ENCODE assay signal across 8 cellular contexts in genomic region chr6:31680226-31680840, GRCh38. TPM values are rescaled to one million over a fixed set of nuclear protein-coding genes. Genes with fewer than 3 reads are reported as not detected.
DNase-seq lines count a peak whose midpoint lies in the region; ATAC-seq, FAIRE-seq and TF ChIP-seq lines count a peak whose summit lies in the region.

No MANE protein-coding gene starts in this region.

- H3K36me3 Mint-ChIP-seq in central memory CD8-positive, alpha-beta T cell (ENCODE audit: insufficient read depth), result peaks cover 5% of the 10 kb centered on the region
- H3K36me3 Mint-ChIP-seq in natural killer cell, result no peaks in the 10 kb centered on the region

- CTCF ChIA-PET in A549 (lab: Yijun Ruan, JAX), result interaction anchor here (0.8 to 2.7 kb wide), 8 partner anchors 9 to 210 kb away, joined by 3 to 11 read pairs (median 4); partner anchors contain the start of gene VARS1

- H3K27me3 ChIP-seq in HUES64 (ENCODE audit: insufficient read depth, low read length), result peaks cover 20% of the 10 kb centered on the region

- no peak overlapping the region for H3K4me3 ChIP-seq in A549
- H3K4me3 ChIP-seq in HUES64 (ENCODE audit: low read length), result peak overlapping the region; percentile 60; the same call in 1 of the 2 replicates

- intact Hi-C loops in natural killer cell (cut with micrococcal nuclease), result loop anchor here (1.0 to 5.0 kb wide), 2 partner anchors 57 to 150 kb away; partner anchors contain the start of gene CLIC1

- H3K9me3 ChIP-seq in A549 (no peaks in the 10 kb centered on the region), HUES64 (ENCODE audit: insufficient read depth, low read depth, low read length) (no peaks in the 10 kb centered on the region)

- H3K27me3 Mint-ChIP-seq in central memory CD8-positive, alpha-beta T cell, result no peaks in the 10 kb centered on the region
- peaks cover 0 to 3% of the 10 kb centered on the region in 2 donors for H3K27me3 Mint-ChIP-seq in natural killer cell (ENCODE audit: low read depth in 2 of 2)

- H3K9ac ChIP-seq in HUES64 (ENCODE audit: low read depth, low read length), result no peak overlapping the region

- peak overlapping the region; percentile 88 for H3K4me3 Mint-ChIP-seq in central memory CD8-positive, alpha-beta T cell
- H3K4me3 Mint-ChIP-seq in natural killer cell, result peak overlapping the region; percentile 93

- TF ChIP-seq POLR2A in A549 (IDR thresholded peaks at IDR 0.05; ENCODE audit: low read length), result no peak

- POLR2A ChIA-PET in A549 (lab: Yijun Ruan, JAX), result no interaction called here

- peak overlapping the region; percentile 86 for H3K27ac Mint-ChIP-seq in central memory CD8-positive, alpha-beta T cell (ENCODE audit: low read depth)
- H3K27ac Mint-ChIP-seq in natural killer cell, result peak overlapping the region; percentile 78 to 79

- no peaks in the 10 kb centered on the region for H3K36me3 ChIP-seq in HUES64 (ENCODE audit: insufficient read depth, low read length)

- H3K4me2 ChIP-seq in A549, result peak overlapping the region; percentile 59

- FAIRE-seq in A549 (lab: Jason Lieb, UNC), result no peak

- H3K4me1 ChIP-seq in A549, result peaks cover 8% of the 10 kb centered on the region; the same call in 1 of the 3 replicates
- H3K4me1 ChIP-seq in HUES64 (ENCODE audit: insufficient read depth, low read length), result no peaks in the 10 kb centered on the region

- 33% methylated on average over 6 of the region's 6 CpGs for WGBS in A549 (ENCODE audit: missing lambda C conversion rate)
- 45% methylated on average over 6 of the region's 6 CpGs for WGBS in HUES64

- DNase-seq in A549 (ENCODE audit: low read depth in 1 of 2, low spot score in 1 of 2) (no peak), natural killer cell (no peak), ureter (ENCODE audit: low spot score) (no peak), EL (no peak)
- DNase-seq in central memory CD8-positive, alpha-beta T cell (ENCODE audit: low spot score in 2 of 2), result no peak

- TF ChIP-seq EP300 in A549 (IDR thresholded peaks at IDR 0.05), result no peak

- no peaks in the 10 kb centered on the region for H3K9me3 Mint-ChIP-seq in central memory CD8-positive, alpha-beta T cell
- H3K9me3 Mint-ChIP-seq in natural killer cell, result no peaks in the 10 kb centered on the region

- H3K27ac ChIP-seq in A549 (peak overlapping the region in 1 of 2 experiments; percentile 67; a peak in 2 of 6 replicates), HUES64 (ENCODE audit: low read depth, low read length) (no peak overlapping the region)

- no peak for TF ChIP-seq RAD21 in A549 (conservative IDR thresholded peaks at IDR 0.05 in 1 of 2, IDR thresholded peaks at IDR 0.05 in 1 of 2)

- H3K4me1 Mint-ChIP-seq in central memory CD8-positive, alpha-beta T cell, result peaks cover 23% of the 10 kb centered on the region
- H3K4me1 Mint-ChIP-seq in natural killer cell, result peaks cover 19 to 23% of the 10 kb centered on the region in 2 donors

- no peak for TF ChIP-seq CTCF in A549 (IDR thresholded peaks at IDR 0.05)
- TF ChIP-seq CTCF in natural killer cell (IDR thresholded peaks at IDR 0.05), result no peak

- ATAC-seq in A549 (peak; percentile 12 to 57; a peak in 3 of 6 replicates), natural killer cell (peak; percentile 36 to 50 (median 49)), GM18502 (IDR thresholded peaks at IDR 0.05; ENCODE audit: poor library complexity, unreplicated experiment) (no peak), GM18520 (IDR thresholded peaks at IDR 0.05; ENCODE audit: unreplicated experiment) (no peak)
- peak; percentile 45 for ATAC-seq in central memory CD8-positive, alpha-beta T cell (replicated peaks; ENCODE audit: extremely low read depth, poor library complexity, severe bottlenecking)

TF ChIP-seq in A549, 52 proteins besides CTCF, POLR2A, EP300 and RAD21:
- TF ChIP-seq FOSB (CRISPR knock-in tag; IDR thresholded peaks at IDR 0.05) (no peak), REST (IDR thresholded peaks at IDR 0.05) (no peak), TFCP2L1 (CRISPR knock-in tag; IDR thresholded peaks at IDR 0.05) (no peak)

RNA-seq across cellular contexts. Expression of gene LY6G5C, which starts 0.5 kb away (rescaled TPM):
- polyA plus RNA-seq in A549 (2011; rRNA removed) (1.2 and 1.6 TPM in 2 replicates), A549 (2017; fragmentation: RNase III; extraction: RNeasy Plus Mini Kit Qiagen cat#74134 plus additional on column Dnase treatment) (1.5 to 1.9 TPM (median 1.6 TPM) in 3 replicates)
- 0.85 and 1.6 TPM in 2 replicates for polyA plus RNA-seq in A549 (2012; cell fraction: cytosol; rRNA removed)
- polyA plus RNA-seq in A549 (2012; cell fraction: nucleus; rRNA removed), result 2.3 and 4.3 TPM in 2 replicates
- 0.25 and 0.49 TPM in 2 replicates for polyA minus RNA-seq in A549 (2011; rRNA and poly(A)+ RNA removed)
- polyA plus RNA-seq in HUES64 (2013, experiment 1 of 2), result 0.70 TPM
- polyA plus RNA-seq in HUES64 (2013, experiment 2 of 2), result 1.1 TPM
- total RNA-seq in natural killer cell (1 to 10 TPM; 2.0 to 7.9 (median 2.7) TPM), ureter (3.0 TPM)

RNA-seq across cellular contexts. Expression of gene LY6G5B, which starts 10.6 kb away (rescaled TPM):
- polyA plus RNA-seq in A549 (2011; rRNA removed), result 5.9 and 6.7 TPM in 2 replicates
- 2.6 and 3.0 TPM in 2 replicates for polyA plus RNA-seq in A549 (2012; cell fraction: cytosol; rRNA removed)
- polyA plus RNA-seq in A549 (2012; cell fraction: nucleus; rRNA removed), result 35.0 and 49.2 TPM in 2 replicates
- 9.0 to 12.3 TPM (median 9.9 TPM) in 3 replicates for polyA plus RNA-seq in A549 (2017; fragmentation: RNase III; extraction: RNeasy Plus Mini Kit Qiagen cat#74134 plus additional on column Dnase treatment)
- 3.3 and 3.5 TPM in 2 replicates for polyA minus RNA-seq in A549 (2011; rRNA and poly(A)+ RNA removed)
- 8.7 TPM for polyA plus RNA-seq in HUES64 (2013, experiment 1 of 2)
- polyA plus RNA-seq in HUES64 (2013, experiment 2 of 2), result 6.3 TPM
- total RNA-seq in natural killer cell, result 10 to 100 TPM; 39.9 to 50.0 (median 46.0) TPM
- total RNA-seq in ureter, result 20.6 TPM

RNA-seq across cellular contexts. Expression of gene CSNK2B, which starts 14.5 kb away (rescaled TPM):
- polyA plus RNA-seq in A549 (2011; rRNA removed), result 41.8 and 61.0 TPM in 2 replicates
- 59.0 and 63.8 TPM in 2 replicates for polyA plus RNA-seq in A549 (2012; cell fraction: cytosol; rRNA removed)
- polyA plus RNA-seq in A549 (2012; cell fraction: nucleus; rRNA removed), result 65.7 and 98.3 TPM in 2 replicates
- polyA plus RNA-seq in A549 (2017; fragmentation: RNase III; extraction: RNeasy Plus Mini Kit Qiagen cat#74134 plus additional on column Dnase treatment), result 134 to 141 TPM (median 141 TPM) in 3 replicates
- polyA minus RNA-seq in A549 (2011; rRNA and poly(A)+ RNA removed), result 84.6 and 91.4 TPM in 2 replicates
- 191 TPM for polyA plus RNA-seq in HUES64 (2013, experiment 1 of 2)
- 201 TPM for polyA plus RNA-seq in HUES64 (2013, experiment 2 of 2)
- total RNA-seq in natural killer cell, result 100 to 1,000 TPM; 140 to 157 (median 141) TPM
- 149 TPM for total RNA-seq in ureter

RNA-seq across cellular contexts. Expression of gene GPANK1, which starts 15.5 kb away (rescaled TPM):
- 10.0 and 11.0 TPM in 2 replicates for polyA plus RNA-seq in A549 (2011; rRNA removed)
- 7.2 TPM in 2 replicates for polyA plus RNA-seq in A549 (2012; cell fraction: cytosol; rRNA removed)
- 7.1 and 7.4 TPM in 2 replicates for polyA plus RNA-seq in A549 (2012; cell fraction: nucleus; rRNA removed)
- 9.7 to 11.7 TPM (median 11.0 TPM) in 3 replicates for polyA plus RNA-seq in A549 (2017; fragmentation: RNase III; extraction: RNeasy Plus Mini Kit Qiagen cat#74134 plus additional on column Dnase treatment)
- 4.6 and 5.8 TPM in 2 replicates for polyA minus RNA-seq in A549 (2011; rRNA and poly(A)+ RNA removed)
- 27.2 TPM for polyA plus RNA-seq in HUES64 (2013, experiment 1 of 2)
- 27.7 TPM for polyA plus RNA-seq in HUES64 (2013, experiment 2 of 2)
- 10 to 100 TPM; 16.0 to 20.3 (median 18.2) TPM for total RNA-seq in natural killer cell
- 15.3 TPM for total RNA-seq in ureter

RNA-seq across cellular contexts. Expression of gene C6orf47, which starts 19.8 kb away (rescaled TPM):
- polyA plus RNA-seq in A549 (2011; rRNA removed) (6.0 and 6.1 TPM in 2 replicates), A549 (2017; fragmentation: RNase III; extraction: RNeasy Plus Mini Kit Qiagen cat#74134 plus additional on column Dnase treatment) (10.7 to 13.6 TPM (median 11.9 TPM) in 3 replicates)
- 5.8 and 6.9 TPM in 2 replicates for polyA plus RNA-seq in A549 (2012; cell fraction: cytosol; rRNA removed)
- polyA plus RNA-seq in A549 (2012; cell fraction: nucleus; rRNA removed), result 4.4 and 5.4 TPM in 2 replicates
- 5.3 and 6.7 TPM in 2 replicates for polyA minus RNA-seq in A549 (2011; rRNA and poly(A)+ RNA removed)
- polyA plus RNA-seq in HUES64 (2013, experiment 1 of 2), result 10.1 TPM
- 9.1 TPM for polyA plus RNA-seq in HUES64 (2013, experiment 2 of 2)
- total RNA-seq in natural killer cell (10 to 100 TPM; 25.9 to 29.9 (median 27.4) TPM), ureter (21.5 TPM)

Comparison
In these comparisons a context has a peak if more than half of its experiments do, and no peak if none do; other contexts are left out.
1. ATAC-seq: peak in A549 (2 of 2), central memory CD8-positive, alpha-beta T cell (single experiment) and natural killer cell (3 of 3); none in GM18502 (single experiment) and GM18520 (single experiment).